In genomic region chr7:9083837-9084236, GRCh38 we compare ENCODE assay signal across 27 cellular contexts.
DNase-seq lines count a peak whose midpoint lies in the region; ATAC-seq and TF ChIP-seq lines count a peak whose summit lies in the region.
"Had no signal": no experiment of that assay in that cellular context is flagged by ENCODE, and none has a peak within 500 bp of the region (broad histone marks: within the 10 kb centered on the region; RNA-seq: fewer than 3 reads in every experiment).

No MANE protein-coding gene starts in this region.

- H2AFZ ChIP-seq in Karpas-422 (ENCODE audit: low read length) = no peak overlapping the region

- H3K27ac Mint-ChIP-seq in glutamatergic neuron (ENCODE audit: unreplicated experiment) = peak overlapping the region; percentile 43
- H3K27ac Mint-ChIP-seq: activated CD4-positive, alpha-beta T cell treated with anti-CD3 and anti-CD28 coated beads, Interleukin-2, amount 10 ng/mL, durations not matched to agents 7 days and 5 days; nephron progenitor cell; T-helper 2 cell treated with Interferon-gamma antibody and Interleukin-4, amounts not matched to agents 5 μg/mL and 100 μg/mL, for 36 hours; type B pancreatic cell had no signal

- H3K9ac ChIP-seq in Karpas-422 (ENCODE audit: low read length) = no peak overlapping the region

- H3K4me3 Mint-ChIP-seq in glutamatergic neuron (ENCODE audit: unreplicated experiment) = no peak overlapping the region
- H3K4me3 Mint-ChIP-seq: activated CD4-positive, alpha-beta T cell treated with anti-CD3 and anti-CD28 coated beads, Interleukin-2, amount 10 ng/mL, durations not matched to agents 7 days and 5 days; activated T-cell treated with anti-CD3 and anti-CD28 coated beads, Interleukin-2, amount 50 U/mL, for 4 hours; nephron progenitor cell; T-helper 2 cell treated with Interferon-gamma antibody and Interleukin-4, amounts not matched to agents 5 μg/mL and 100 μg/mL, for 36 hours; type B pancreatic cell had no signal

- H3K9me3 ChIP-seq in Karpas-422 (ENCODE audit: low read length) = no peaks in the 10 kb centered on the region; the same call in 1 of the 2 replicates
- H3K9me3 ChIP-seq: esophagus muscularis mucosa, right atrium auricular region had no signal

- ATAC-seq in GM21528 (IDR thresholded peaks at IDR 0.05; ENCODE audit: low FRiP score, unreplicated experiment) = no peak
- ATAC-seq in GM18870 (IDR thresholded peaks at IDR 0.05; ENCODE audit: unreplicated experiment) = no peak
- no peak for ATAC-seq in HG02973 (IDR thresholded peaks at IDR 0.05; ENCODE audit: unreplicated experiment)
- ATAC-seq: activated T-cell treated with anti-CD3 and anti-CD28 coated beads, Interleukin-2, amount 50 U/mL, for 4 hours; HepG2; left cardiac atrium had no signal

- H3K36me3 Mint-ChIP-seq in glutamatergic neuron (ENCODE audit: unreplicated experiment) = peaks cover 11% of the 10 kb centered on the region
- H3K36me3 Mint-ChIP-seq: type B pancreatic cell had no signal

- TF ChIP-seq CTCF in C4-2B (conservative IDR thresholded peaks at IDR 0.05) = peak; percentile 45
- TF ChIP-seq CTCF in glutamatergic neuron (IDR thresholded peaks at IDR 0.05; ENCODE audit: partially characterized antibody, unreplicated experiment) = no peak

- no peak overlapping the region for H3K4me2 ChIP-seq in Karpas-422 (ENCODE audit: low read depth, low read length, poor library complexity, severe bottlenecking)

- H3K27me3 ChIP-seq in Karpas-422 (ENCODE audit: low read length) = no peaks in the 10 kb centered on the region
- H3K27me3 ChIP-seq: esophagus muscularis mucosa, right atrium auricular region had no signal

- no peaks in the 10 kb centered on the region for H3K36me3 ChIP-seq in Karpas-422 (ENCODE audit: insufficient read depth, low read length)
- H3K36me3 ChIP-seq: esophagus muscularis mucosa, right atrium auricular region had no signal

- H3K4me3 ChIP-seq in Karpas-422 (ENCODE audit: low read length) = no peak overlapping the region
- H3K4me3 ChIP-seq: esophagus muscularis mucosa, right atrium auricular region had no signal

- no peaks in the 10 kb centered on the region for H3K4me1 ChIP-seq in Karpas-422 (ENCODE audit: low read length)
- H3K4me1 ChIP-seq: esophagus muscularis mucosa, right atrium auricular region had no signal

- no peaks in the 10 kb centered on the region for H3K79me2 ChIP-seq in Karpas-422 (ENCODE audit: low read length)

- peaks cover 1% of the 10 kb centered on the region for H3K9me3 Mint-ChIP-seq in glutamatergic neuron (ENCODE audit: unreplicated experiment)
- H3K9me3 Mint-ChIP-seq: nephron progenitor cell, type B pancreatic cell had no signal

- H3K27me3 Mint-ChIP-seq in glutamatergic neuron (ENCODE audit: unreplicated experiment) = no peaks in the 10 kb centered on the region
- H3K27me3 Mint-ChIP-seq: activated CD4-positive, alpha-beta T cell treated with anti-CD3 and anti-CD28 coated beads, Interleukin-2, amount 10 ng/mL, durations not matched to agents 7 days and 5 days had no signal

- no peak overlapping the region for H3K27ac ChIP-seq in C4-2B
- H3K27ac ChIP-seq in Karpas-422 (ENCODE audit: low read length) = no peak overlapping the region
- H3K27ac ChIP-seq: esophagus muscularis mucosa, right atrium auricular region had no signal

- peaks cover 6% of the 10 kb centered on the region for H3K4me1 Mint-ChIP-seq in glutamatergic neuron (ENCODE audit: low read depth, unreplicated experiment)
- H3K4me1 Mint-ChIP-seq: activated CD4-positive, alpha-beta T cell treated with anti-CD3 and anti-CD28 coated beads, Interleukin-2, amount 10 ng/mL, durations not matched to agents 7 days and 5 days; nephron progenitor cell had no signal

- no peaks in the 10 kb centered on the region for H3K9me2 ChIP-seq in Karpas-422 (replicated peaks; ENCODE audit: insufficient read depth, low read length)

- H4K20me1 ChIP-seq in Karpas-422 (ENCODE audit: insufficient read depth, low read depth, low read length) = no peaks in the 10 kb centered on the region

- peak; percentile 20 for DNase-seq in HT1080 (ENCODE audit: low read depth)
- peak; percentile 40 for DNase-seq in SHP77 treated with DMSO at 0.1 percent for 48 hours (lab: John Stamatoyannopoulos, UW)
- DNase-seq in glutamatergic neuron = no peak
- DNase-seq in Karpas-422 = no peak
- DNase-seq: activated CD4-positive, alpha-beta T cell treated with anti-CD3 and anti-CD28 coated beads, Interleukin-2, amount 10 ng/mL, durations not matched to agents 7 days and 5 days; activated gamma-delta T cell treated with Interleukin-2 at 50 U/mL for 16 hours; activated T-cell treated with anti-CD3 and anti-CD28 coated beads, Interleukin-2, amount 50 U/mL, for 4 hours; caudate nucleus; EL; foreskin melanocyte; left cardiac atrium; mammary epithelial cell; NCI-H1048; NCI-H1694; NCI-H2171 treated with DMSO at 0.1 percent for 48 hours; NCI-H510A treated with DMSO at 0.1 percent for 48 hours; nephron progenitor cell; stimulated activated CD4-positive, alpha-beta T cell treated with anti-CD3 and anti-CD28 coated beads, Interleukin-2, amount 100 ng/mL, for 48 hours had no signal

Comparison
In these comparisons a context has a peak if more than half of its experiments do, and no peak if none do; other contexts are left out.
1. DNase-seq: peak in HT1080 (single experiment) and SHP77 treated with DMSO at 0.1 percent for 48 hours (single experiment); none in glutamatergic neuron (single experiment) and Karpas-422 (single experiment).